9 cellular contexts compared by ENCODE assay signal in the genomic region with DNA sequence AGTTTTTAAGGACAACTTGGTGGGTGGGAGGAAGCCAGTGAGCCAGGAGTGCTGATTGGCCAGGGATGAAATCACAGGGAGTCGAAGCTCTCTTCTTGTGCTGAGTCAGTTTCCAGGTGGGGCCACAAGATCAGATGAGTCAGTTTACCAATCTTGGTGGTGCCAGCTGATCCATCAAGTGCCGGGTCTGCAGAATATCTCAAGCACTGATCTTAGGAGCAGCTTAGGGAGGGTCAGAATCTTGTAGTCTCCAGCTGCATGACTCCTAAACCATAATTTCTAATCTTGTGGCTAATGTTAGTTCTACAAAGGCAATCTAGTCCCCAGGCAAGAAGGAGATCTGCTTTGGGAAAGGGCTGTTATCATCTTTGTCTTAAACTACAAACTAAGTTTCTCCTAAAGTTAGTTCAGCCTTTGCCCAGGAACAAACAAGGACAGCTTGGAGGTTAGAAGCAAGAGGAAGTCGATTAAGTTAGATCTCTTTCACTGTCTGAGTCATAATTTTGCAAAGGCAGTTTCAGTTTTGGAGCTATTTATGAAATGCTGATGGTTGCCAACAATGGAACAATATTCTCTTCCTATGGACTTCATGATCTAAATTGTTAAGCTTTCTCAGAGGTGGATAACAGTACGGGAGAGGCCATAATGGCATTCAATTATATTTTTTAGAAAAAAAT. TPM values are rescaled to one million over a fixed set of nuclear protein-coding genes. Genes with fewer than 3 reads are reported as not detected.
DNase-seq lines count a peak whose midpoint lies in the region; ATAC-seq, FAIRE-seq and TF ChIP-seq lines count a peak whose summit lies in the region.
"Not testable (repeated sequence)": the region's sequence is repeated elsewhere in the genome, so short reads cannot be mapped to it uniquely, and the experiment has no call there.
"Had no signal": no experiment of that assay in that cellular context is flagged by ENCODE, and none has a peak within 500 bp of the region (broad histone marks: within the 10 kb centered on the region; RNA-seq: fewer than 3 reads in every experiment).

No MANE protein-coding gene starts in this region.

- not testable (repeated sequence) for H3K79me2 ChIP-seq in PC-3 (ENCODE audit: low read length)

- POLR2A ChIA-PET in PC-3 (lab: Charles Lee; ENCODE audit: unreplicated experiment), result not testable (repeated sequence)

- 6 to 20% methylated on average over 4 of the region's 4 CpGs for WGBS in esophagus squamous epithelium, 2 donors

- H3K4me3 ChIP-seq in PC-3 (ENCODE audit: low read length) (0 out of 2 replicates have a peak overlapping the region, but pooled peaks have one; percentile 24), esophagus squamous epithelium (peak overlapping the region in 1 of 4 donors; percentile 38)

- H3K27me3 ChIP-seq in PC-3 (ENCODE audit: low read length); esophagus squamous epithelium: not testable (repeated sequence)

- not testable (repeated sequence) for H3K36me3 ChIP-seq in PC-3 (ENCODE audit: low read depth, low read length); esophagus squamous epithelium

- not testable (repeated sequence) for H3K9me2 ChIP-seq in PC-3 (replicated peaks; ENCODE audit: low read length)

- not testable (repeated sequence) for H3K9ac ChIP-seq in PC-3 (ENCODE audit: low read length)

- intact Hi-C loops in PC-3 (cut with micrococcal nuclease); esophagus squamous epithelium (cut with DNase I): not testable (repeated sequence)

- CTCF ChIA-PET in PC-3 (lab: Charles Lee), result interaction anchor here (0.6 kb wide), 1 partner anchor 399 kb away, joined by 3 read pairs; no protein-coding TSS in a partner anchor

- not testable (repeated sequence) for H3K9me3 ChIP-seq in PC-3 (ENCODE audit: low read length); esophagus squamous epithelium

- H3K27ac Mint-ChIP-seq in natural killer cell treated with Interleukin-12 subunit alpha and Interleukin-12 subunit beta and Interleukin-15 and Interleukin-18, amount 100 ng/mL, for 72 hours, result peak overlapping the region; percentile 86 to 89

- peak; percentile 72 for ATAC-seq in GM21737 (IDR thresholded peaks at IDR 0.05; ENCODE audit: unreplicated experiment)
- ATAC-seq in HG03378 (IDR thresholded peaks at IDR 0.05; ENCODE audit: unreplicated experiment), result peak; percentile 87
- peak; percentile 75 for ATAC-seq in PC-3
- ATAC-seq in natural killer cell treated with Interleukin-12 subunit alpha and Interleukin-12 subunit beta and Interleukin-15 and Interleukin-18, amount 100 ng/mL, for 72 hours, result peak; percentile 71 to 81

- TF ChIP-seq POLR2A in esophagus squamous epithelium (IDR thresholded peaks at IDR 0.05), result not testable (repeated sequence)

- not testable (repeated sequence) for H4K20me1 ChIP-seq in PC-3 (ENCODE audit: low read length)

- H3K4me1 ChIP-seq in PC-3 (ENCODE audit: insufficient read depth, low read length) (peaks cover 15% of the 10 kb centered on the region; the same call in 1 of the 2 replicates), esophagus squamous epithelium (peaks cover 0 to 20% (median 0%) of the 10 kb centered on the region in 3 donors)

- not testable (repeated sequence) for DNase-seq in GM18507 (ENCODE audit: extremely low spot score, insufficient read length, low read depth); esophagus squamous epithelium (lab: John Stamatoyannopoulos, UW); natural killer cell treated with Interleukin-12 subunit alpha and Interleukin-12 subunit beta and Interleukin-15 and Interleukin-18, amount 100 ng/mL, for 72 hours (ENCODE audit: low spot score)
- DNase-seq in PC-3 (peak; percentile 54), stromal cell of bone marrow (ENCODE audit: low read depth) (peak; percentile 35)
- peak; percentile 51 to 63 for DNase-seq in activated T-cell treated with anti-CD3 and anti-CD28 coated beads, Interleukin-2, amount 50 U/mL, for 48 hours

- peaks cover 16 to 21% of the 10 kb centered on the region in 2 donors for H3K4me1 Mint-ChIP-seq in natural killer cell treated with Interleukin-12 subunit alpha and Interleukin-12 subunit beta and Interleukin-15 and Interleukin-18, amount 100 ng/mL, for 72 hours (ENCODE audit: low read depth in 2 of 2)

- not testable (repeated sequence) for H3K27me3 Mint-ChIP-seq in natural killer cell treated with Interleukin-12 subunit alpha and Interleukin-12 subunit beta and Interleukin-15 and Interleukin-18, amount 100 ng/mL, for 72 hours

- peak overlapping the region; percentile 29; the same call in 1 of the 2 replicates for H3K27ac ChIP-seq in PC-3 (ENCODE audit: low read length)
- H3K27ac ChIP-seq in esophagus squamous epithelium, result peak overlapping the region; percentile 32 to 85 (median 72)

- H3K4me2 ChIP-seq in PC-3 (ENCODE audit: low read length), result peak overlapping the region; percentile 60

- not testable (repeated sequence) for TF ChIP-seq CTCF in PC-3 (conservative IDR thresholded peaks at IDR 0.05; ENCODE audit: low read depth, low read length); esophagus squamous epithelium (IDR thresholded peaks at IDR 0.05)

- not testable (repeated sequence) for BruUV-seq in PC-3 (replicated peaks; lab: Mats Ljungman, UMichigan)

- H3F3A ChIP-seq in PC-3 (ENCODE audit: low read length, unreplicated experiment), result not testable (repeated sequence)

- H3K9me3 Mint-ChIP-seq in natural killer cell treated with Interleukin-12 subunit alpha and Interleukin-12 subunit beta and Interleukin-15 and Interleukin-18, amount 100 ng/mL, for 72 hours, result not testable (repeated sequence)

- peak overlapping the region; percentile 82 for H3K4me3 Mint-ChIP-seq in natural killer cell treated with Interleukin-12 subunit alpha and Interleukin-12 subunit beta and Interleukin-15 and Interleukin-18, amount 100 ng/mL, for 72 hours

- not testable (repeated sequence) for H3K36me3 Mint-ChIP-seq in natural killer cell treated with Interleukin-12 subunit alpha and Interleukin-12 subunit beta and Interleukin-15 and Interleukin-18, amount 100 ng/mL, for 72 hours

- not testable (repeated sequence) for H2AFZ ChIP-seq in PC-3 (ENCODE audit: low read length)

- FAIRE-seq in GM18507 (lab: Jason Lieb, UNC), result peak; percentile 87

RNA-seq across cellular contexts. Expression of gene C7orf33, which starts 26.2 kb away (rescaled TPM):
- total RNA-seq in PC-3 (2014; rRNA removed) (not detected in 2 replicates), esophagus squamous epithelium (not detected)
- total RNA-seq in natural killer cell treated with Interleukin-12 subunit alpha and Interleukin-12 subunit beta and Interleukin-15 and Interleukin-18, amount 100 ng/mL, for 72 hours, result not detected
- total RNA-seq: subcutaneous adipose tissue had no signal
